Comparison of ENCODE assay signal across 12 cellular contexts in the genomic region with DNA sequence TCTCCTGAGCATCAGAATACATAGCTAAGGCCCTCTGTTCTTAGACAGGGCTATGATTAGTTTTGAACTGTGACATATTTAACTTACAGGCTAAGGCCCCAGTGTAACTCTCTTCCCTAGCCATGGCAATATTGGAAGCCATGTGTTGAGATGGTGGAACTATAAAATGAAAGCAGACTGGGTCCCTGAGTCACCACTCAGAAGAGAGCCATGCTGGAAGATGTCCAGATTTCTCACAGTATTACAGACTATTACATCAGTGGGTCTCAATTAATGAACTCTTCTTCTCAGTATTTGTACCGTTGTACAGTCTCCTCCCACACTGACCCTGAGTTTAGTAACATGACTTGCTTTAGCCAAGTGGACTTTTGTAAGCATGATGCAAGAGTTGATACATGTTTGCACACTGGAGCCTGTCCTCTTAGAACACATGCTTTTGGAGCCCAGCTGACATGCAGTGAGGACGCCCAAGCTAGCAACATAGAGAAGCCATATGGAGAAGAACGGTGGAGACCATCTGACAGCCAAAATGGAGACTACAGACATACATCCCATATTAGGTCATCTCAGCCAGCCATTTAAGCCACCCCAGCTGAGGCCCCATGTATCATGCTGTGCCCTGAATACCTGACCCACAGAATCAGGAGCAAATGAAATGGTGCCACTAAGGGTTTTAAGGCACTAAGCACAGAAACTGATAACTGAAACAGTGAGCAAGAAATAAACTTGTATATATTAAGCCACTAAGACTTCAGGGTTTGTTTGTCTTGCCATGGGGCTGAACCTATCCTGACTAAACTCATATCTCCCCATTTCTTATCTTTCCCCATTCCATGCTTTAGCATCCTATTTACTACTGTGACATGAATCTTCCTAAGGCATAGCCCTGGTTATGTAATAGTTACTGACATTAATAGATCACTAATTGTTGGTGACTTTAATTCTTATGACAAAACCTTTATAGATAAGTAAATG. TPM values are rescaled to one million over a fixed set of nuclear protein-coding genes. Genes with fewer than 3 reads are reported as not detected.
DNase-seq lines count a peak whose midpoint lies in the region; ATAC-seq and TF ChIP-seq lines count a peak whose summit lies in the region.
"Had no signal": no experiment of that assay in that cellular context is flagged by ENCODE, and none has a peak within 500 bp of the region (broad histone marks: within the 10 kb centered on the region; RNA-seq: fewer than 3 reads in every experiment).

No MANE protein-coding gene starts in this region.

- peak; percentile 91 for DNase-seq in AG04449 (ENCODE audit: low read depth, low spot score)
- peak; percentile 44 for DNase-seq in HT1080 (ENCODE audit: low read depth)
- DNase-seq in MCF 10A (ENCODE audit: unreplicated experiment): peak; percentile 85
- no peak for DNase-seq in left lung
- DNase-seq in caudate nucleus (lab: John Stamatoyannopoulos, UW): no peak
- no peak for DNase-seq in GM13976 (ENCODE audit: low spot score)
- no peak for DNase-seq in head of caudate nucleus
- DNase-seq: CD4-positive, CD25-positive, alpha-beta regulatory T cell; stomach had no signal

- H3K27ac Mint-ChIP-seq in MCF 10A (ENCODE audit: low read depth, unreplicated experiment): peak overlapping the region; percentile 46
- H3K27ac Mint-ChIP-seq: activated naive CD4-positive, alpha-beta T cell treated with anti-CD3 and anti-CD28 coated beads, Interleukin-2, amount 50 U/mL, for 24 hours; CD4-positive, CD25-positive, alpha-beta regulatory T cell had no signal

- H3K9me3 Mint-ChIP-seq in MCF 10A (ENCODE audit: unreplicated experiment): no peaks in the 10 kb centered on the region
- H3K9me3 Mint-ChIP-seq: activated naive CD4-positive, alpha-beta T cell treated with anti-CD3 and anti-CD28 coated beads, Interleukin-2, amount 50 U/mL, for 24 hours had no signal

- H3K9me3 ChIP-seq in left lung: no peaks in the 10 kb centered on the region

- no peaks in the 10 kb centered on the region for H3K36me3 ChIP-seq in left lung
- H3K36me3 ChIP-seq: stomach had no signal

- peaks cover 22% of the 10 kb centered on the region for H3K4me1 Mint-ChIP-seq in MCF 10A (ENCODE audit: insufficient read depth, unreplicated experiment)
- H3K4me1 Mint-ChIP-seq: activated naive CD4-positive, alpha-beta T cell treated with anti-CD3 and anti-CD28 coated beads, Interleukin-2, amount 50 U/mL, for 24 hours; CD4-positive, CD25-positive, alpha-beta regulatory T cell had no signal

- H3K4me3 ChIP-seq in AG04449 (ENCODE audit: low read depth, low read length) (no peak overlapping the region), left lung (no peak overlapping the region)
- H3K4me3 ChIP-seq: stomach had no signal

- no peaks in the 10 kb centered on the region for H3K27me3 Mint-ChIP-seq in MCF 10A (ENCODE audit: insufficient read depth, unreplicated experiment)

- no peak overlapping the region for H3K4me3 Mint-ChIP-seq in MCF 10A (ENCODE audit: unreplicated experiment)
- H3K4me3 Mint-ChIP-seq: activated naive CD4-positive, alpha-beta T cell treated with anti-CD3 and anti-CD28 coated beads, Interleukin-2, amount 50 U/mL, for 24 hours; CD4-positive, CD25-positive, alpha-beta regulatory T cell had no signal

- no peaks in the 10 kb centered on the region for H3K27me3 ChIP-seq in left lung

- H3K4me1 ChIP-seq in left lung: no peaks in the 10 kb centered on the region
- H3K4me1 ChIP-seq: stomach had no signal

- ATAC-seq in left lung (peak; percentile 41), GM18519 (IDR thresholded peaks at IDR 0.05; ENCODE audit: low FRiP score, unreplicated experiment) (no peak)
- ATAC-seq: activated CD4-positive, CD25-positive, alpha-beta regulatory T cell treated with anti-CD3 and anti-CD28 coated beads, Interleukin-2, amount 50 U/mL, for 24 hours had no signal

- POLR2A ChIA-PET in AG04449 (lab: Yijun Ruan, JAX) (interaction anchor here (1.4 kb wide), 1 partner anchor 26 kb away, joined by 3 read pairs; no protein-coding TSS in a partner anchor), MCF 10A (lab: Yijun Ruan, JAX) (no interaction called here)

- H3K27ac ChIP-seq in left lung (no peak overlapping the region), caudate nucleus (ENCODE audit: low read depth, low read length) (no peak overlapping the region)
- H3K27ac ChIP-seq: stomach had no signal

- intact Hi-C loops in MCF 10A (cut with micrococcal nuclease) (loop anchor here (1.0 to 5.0 kb wide), 2 partner anchors 39 to 177 kb away; partner anchors contain the start of gene WARS2), left lung (cut with DNase I) (no loop called here), head of caudate nucleus (cut with DNase I) (no loop called here)

- no peak for TF ChIP-seq CTCF in AG04449 (IDR thresholded peaks at IDR 0.05; ENCODE audit: insufficient read depth, low read length, missing control alignments)
- no peak for TF ChIP-seq CTCF in MCF 10A (IDR thresholded peaks at IDR 0.05; ENCODE audit: unreplicated experiment)
- TF ChIP-seq CTCF in left lung (IDR thresholded peaks at IDR 0.05): no peak
- no peak for TF ChIP-seq CTCF in GM13976 (IDR thresholded peaks at IDR 0.05; ENCODE audit: borderline replicate concordance, control extremely low read depth, extremely low read depth, insufficient read depth, missing control alignments)

- in situ Hi-C loops in GM13976 (cut with MboI; ENCODE audit: low sequenced_read_pairs, unreplicated experiment): no loop called here

- CTCF ChIA-PET in AG04449 (lab: Yijun Ruan, JAX) (interaction anchor here (1.5 to 1.9 kb wide), 2 partner anchors 21 to 45 kb away, joined by 3 to 4 read pairs; no protein-coding TSS in a partner anchor), MCF 10A (lab: Yijun Ruan, JAX) (no interaction called here)

- TSS peak; percentile 99 for BruUV-seq in MCF 10A (replicated peaks; lab: Mats Ljungman, UMichigan)

- H3K36me3 Mint-ChIP-seq in MCF 10A (ENCODE audit: insufficient read depth, unreplicated experiment): peaks cover 11% of the 10 kb centered on the region
- H3K36me3 Mint-ChIP-seq: activated naive CD4-positive, alpha-beta T cell treated with anti-CD3 and anti-CD28 coated beads, Interleukin-2, amount 50 U/mL, for 24 hours; CD4-positive, CD25-positive, alpha-beta regulatory T cell had no signal

RNA-seq across cellular contexts. Expression of gene TBX15, which starts 24.4 kb away (rescaled TPM):
- 0.03 and 0.20 TPM in 2 replicates for total RNA-seq in HT1080 (2014; rRNA removed; shearing (Covaris generic))
- 0.11 and 0.20 TPM in 2 replicates for polyA plus RNA-seq in HT1080 (2015; cell fraction: cytosol; rRNA removed)
- 0.15 and 0.67 TPM in 2 replicates for polyA plus RNA-seq in HT1080 (2015; cell fraction: nucleus; rRNA removed)
- 0.09 and 0.15 TPM in 2 replicates for total RNA-seq in MCF 10A (2022)
- 1 to 10 TPM in 1 of 2 donors, under 1 TPM in 1; 0.50 to 1.0 TPM for total RNA-seq in left lung
- total RNA-seq: CD4-positive, CD25-positive, alpha-beta regulatory T cell had no signal
- polyA plus RNA-seq: CD4-positive, CD25-positive, alpha-beta regulatory T cell had no signal

Comparison
In these comparisons a context has a peak if more than half of its experiments do, and no peak if none do; other contexts are left out.
1. DNase-seq: peak in AG04449 (single experiment), HT1080 (single experiment) and MCF 10A (single experiment); none in left lung (0 of 2), caudate nucleus (0 of 61), GM13976 (single experiment) and head of caudate nucleus (0 of 42).